ENCODE assay signal across 14 cellular contexts in the genomic region with DNA sequence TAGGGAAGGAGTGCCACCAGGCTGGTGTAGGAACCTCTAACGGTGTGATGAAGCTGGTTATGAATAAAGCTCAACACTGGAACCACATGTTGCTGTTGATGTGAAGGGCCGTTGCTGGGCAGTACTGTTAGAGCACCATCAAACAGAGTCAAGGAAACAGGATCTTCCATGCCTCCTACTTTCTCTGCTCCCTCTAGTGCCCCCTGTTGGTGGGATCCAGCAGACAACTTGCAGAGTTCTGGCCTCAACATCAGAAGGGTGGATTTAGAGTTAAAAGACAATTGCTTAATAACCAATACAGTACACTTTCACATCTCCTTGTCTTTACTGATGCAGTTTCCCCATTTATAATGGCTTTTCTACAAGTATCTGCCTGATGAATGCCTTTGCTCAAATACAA.
DNase-seq lines count a peak whose midpoint lies in the region; ATAC-seq and TF ChIP-seq lines count a peak whose summit lies in the region.
"Had no signal": no experiment of that assay in that cellular context is flagged by ENCODE, and none has a peak within 500 bp of the region (broad histone marks: within the 10 kb centered on the region; RNA-seq: fewer than 3 reads in every experiment).

No MANE protein-coding gene starts in this region.

- no peak overlapping the region for H3K56ac ChIP-seq in H9 (ENCODE audit: insufficient read length, low read depth, low read length)

- H3K18ac ChIP-seq in H9 (ENCODE audit: insufficient read length, low read depth, low read length): no peak overlapping the region

- H2BK20ac ChIP-seq in H9 (ENCODE audit: low read depth, low read length, poor library complexity, severe bottlenecking): no peak overlapping the region

- H3K9ac ChIP-seq in H9 (ENCODE audit: extremely low read depth, insufficient read length, low read length): no peak overlapping the region

- H3K36me3 Mint-ChIP-seq in H9 (ENCODE audit: insufficient read depth in 1 of 3, low read depth in 3 of 3): no peaks in the 10 kb centered on the region

- no peak overlapping the region for H2BK120ac ChIP-seq in H9 (ENCODE audit: low read depth, low read length, poor library complexity, severe bottlenecking)

- no peaks in the 10 kb centered on the region for H3K27me3 Mint-ChIP-seq in H9 (ENCODE audit: low read depth)

- H3K27me3 ChIP-seq in H9 (ENCODE audit: insufficient read depth, low read length): no peaks in the 10 kb centered on the region
- no peaks in the 10 kb centered on the region for H3K27me3 ChIP-seq in SJCRH30

- H3K9me3 ChIP-seq in H9 (ENCODE audit: control insufficient read depth, low read depth, low read length) (no peaks in the 10 kb centered on the region), SJCRH30 (replicated peaks) (no peaks in the 10 kb centered on the region)

- no peak overlapping the region for H3K4ac ChIP-seq in H9 (ENCODE audit: low read depth, low read length)

- H3K79me2 ChIP-seq in H9 (ENCODE audit: insufficient read depth, low read length): no peaks in the 10 kb centered on the region

- no CpG with 5 or more reads among the region's 2 CpGs for WGBS in H9 (ENCODE audit: extremely low coverage, insufficient read length, low lambda C conversion rate)

- H3K4me1 ChIP-seq in H9 (ENCODE audit: insufficient read depth, low read length) (no peaks in the 10 kb centered on the region), SJCRH30 (no peaks in the 10 kb centered on the region)

- H2AK5ac ChIP-seq in H9 (ENCODE audit: insufficient read length, low read length): no peak overlapping the region

- no peak overlapping the region for H4K5ac ChIP-seq in H9 (ENCODE audit: insufficient read length, low read depth, low read length)

- H2BK15ac ChIP-seq in H9 (ENCODE audit: low read depth, low read length): no peak overlapping the region; the same call in 1 of the 2 replicates

- no peak overlapping the region for H2AFZ ChIP-seq in H9 (ENCODE audit: low read length)

- no peaks in the 10 kb centered on the region for H4K20me1 ChIP-seq in H9 (ENCODE audit: control insufficient read depth, insufficient read depth, insufficient read length)

- H3K4me3 Mint-ChIP-seq in H9: no peak overlapping the region

- DNase-seq in NCI-H146 (lab: John Stamatoyannopoulos, UW): peak; percentile 9
- no peak for DNase-seq in NCI-H146 treated with DMSO at 0.1 percent for 48 hours (lab: John Stamatoyannopoulos, UW; ENCODE audit: unreplicated experiment)
- DNase-seq in H9: peak; percentile 55
- DNase-seq in SJCRH30: peak; percentile 35 to 47
- peak; percentile 52 for DNase-seq in iPS-NIHi7 (ENCODE audit: extremely low spot score)
- no peak for DNase-seq in NCI-H82 (lab: John Stamatoyannopoulos, UW)
- DNase-seq: aorta, GDM1, kidney, NCI-H2029, substantia nigra, SW 1271 had no signal

- H4K91ac ChIP-seq in H9 (ENCODE audit: insufficient read length, low read depth, low read length): no peak overlapping the region

- H3K4me1 Mint-ChIP-seq in H9: peaks cover 7 to 8% of the 10 kb centered on the region in 2 experiments

- H3K36me3 ChIP-seq in SJCRH30: no peaks in the 10 kb centered on the region

- H3K4me3 ChIP-seq in SJCRH30: no peak overlapping the region

- no peaks in the 10 kb centered on the region for H3K79me1 ChIP-seq in H9 (ENCODE audit: insufficient read depth, low read depth, low read length, poor library complexity, severe bottlenecking)

- no peaks in the 10 kb centered on the region for H3K23me2 ChIP-seq in H9 (ENCODE audit: insufficient read length, low read depth, low read length, poor library complexity, severe bottlenecking)

- H4K8ac ChIP-seq in H9 (replicated peaks; ENCODE audit: insufficient read length, low read depth, low read length): no peak overlapping the region

- H2BK5ac ChIP-seq in H9 (ENCODE audit: insufficient read length, low read length): no peak overlapping the region

- ATAC-seq in GM19455 (IDR thresholded peaks at IDR 0.05; ENCODE audit: unreplicated experiment) (no peak), HG02973 (IDR thresholded peaks at IDR 0.05; ENCODE audit: unreplicated experiment) (no peak)

- no peak overlapping the region for H3K4me2 ChIP-seq in H9 (ENCODE audit: insufficient read depth, insufficient read length, low read length)

- no peak overlapping the region for H3T11ph ChIP-seq in H9 (ENCODE audit: low read length)

- H3K27ac ChIP-seq in H9 (ENCODE audit: insufficient read length, low read depth, low read length) (no peak overlapping the region), SJCRH30 (no peak overlapping the region)

- no peak overlapping the region for H3K23ac ChIP-seq in H9 (ENCODE audit: insufficient read length, low read depth, low read length)

- H2BK12ac ChIP-seq in H9 (ENCODE audit: insufficient read length, low read depth, low read length): no peak overlapping the region

- no peaks in the 10 kb centered on the region for H3K9me3 Mint-ChIP-seq in H9

- TF ChIP-seq CTCF in H9 (conservative IDR thresholded peaks at IDR 0.05): peak; percentile 75

- no peak overlapping the region for H3K27ac Mint-ChIP-seq in H9

- H3K14ac ChIP-seq in H9 (ENCODE audit: insufficient read depth, low read length): no peak overlapping the region

Comparison
In these comparisons a context has a peak if more than half of its experiments do, and no peak if none do; other contexts are left out.
1. DNase-seq: peak in NCI-H146 (single experiment), H9 (single experiment), SJCRH30 (2 of 2) and iPS-NIHi7 (single experiment); none in NCI-H146 treated with DMSO at 0.1 percent for 48 hours (single experiment) and NCI-H82 (single experiment).